In the genomic region with DNA sequence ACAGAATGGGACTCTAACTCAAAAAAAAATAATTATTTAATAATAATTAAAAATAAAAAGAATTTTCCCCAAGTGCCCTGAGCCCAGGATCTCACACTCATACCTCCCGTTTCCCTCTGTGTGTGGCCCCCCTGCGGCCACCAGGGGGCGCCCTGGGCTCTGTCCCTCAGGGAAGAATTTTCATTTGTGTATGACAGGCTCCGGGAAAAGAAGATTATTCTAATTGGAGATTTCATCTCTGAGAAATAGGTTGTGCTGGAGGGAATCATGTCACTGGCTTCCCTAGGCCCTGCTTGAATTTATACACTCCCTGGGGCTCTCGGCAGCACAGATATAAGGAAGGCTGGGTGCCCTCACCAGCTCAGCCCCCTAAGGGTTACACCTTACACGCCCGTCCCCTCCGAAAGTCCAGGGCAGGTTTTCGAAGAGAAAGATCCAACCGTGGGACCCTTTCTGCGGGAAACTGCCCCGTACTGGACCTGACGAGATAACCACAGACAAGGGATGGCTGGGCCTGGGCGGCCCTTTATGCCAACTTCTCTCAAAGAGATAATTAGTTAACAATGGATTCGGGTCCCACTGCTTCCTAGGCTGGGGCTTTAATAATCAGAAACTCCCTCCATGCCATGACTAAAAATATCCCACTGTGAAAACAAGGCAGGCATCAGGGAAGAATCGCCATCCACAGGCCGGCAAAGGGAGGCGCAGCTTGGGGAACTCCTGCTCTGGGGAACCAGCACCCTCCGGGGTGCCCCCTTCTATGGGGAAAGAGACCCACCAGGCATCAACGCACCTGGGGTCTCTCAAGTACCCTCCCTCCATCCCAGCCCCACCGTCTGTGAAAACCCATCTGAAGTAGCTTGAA, we compare ENCODE assay signal across 8 cellular contexts.
A peak's percentile ranks its signal among the peaks of the same experiment; 100 is the strongest.
DNase-seq lines count a peak whose midpoint lies in the region; ATAC-seq and TF ChIP-seq lines count a peak whose summit lies in the region.

No MANE protein-coding gene starts in this region.

- H3K9me3 ChIP-seq in OCI-LY1 (ENCODE audit: low read length) = no peaks in the 10 kb centered on the region

- peak overlapping the region; percentile 47 to 83 (median 58) for H3K27ac Mint-ChIP-seq in naive B cell

- no peaks in the 10 kb centered on the region for H3K27me3 ChIP-seq in OCI-LY1 (ENCODE audit: insufficient read depth, low read length)

- peaks cover 6 to 18% (median 13%) of the 10 kb centered on the region in 3 donors for H3K4me1 Mint-ChIP-seq in naive B cell

- peak overlapping the region; percentile 60 for H3K4me2 ChIP-seq in OCI-LY1 (ENCODE audit: low read length)

- no peaks in the 10 kb centered on the region for H4K20me1 ChIP-seq in OCI-LY1 (ENCODE audit: insufficient read depth, low read length)

- peak overlapping the region; percentile 34; the same call in 1 of the 2 replicates for H3K9ac ChIP-seq in OCI-LY1 (ENCODE audit: low read length)

- no peaks in the 10 kb centered on the region for H3K79me2 ChIP-seq in OCI-LY1 (ENCODE audit: insufficient read depth, low read length)

- H3K4me3 Mint-ChIP-seq in naive B cell = peak overlapping the region in 1 of 8 donors; percentile 62

- DNase-seq in COLO668 (lab: John Stamatoyannopoulos, UW; ENCODE audit: unreplicated experiment) (peak; percentile 81), HT-29 (ENCODE audit: low spot score) (peak; percentile 70), activated T-cell treated with anti-CD3 and anti-CD28 coated beads for 24 hours (ENCODE audit: low read depth) (peak; percentile 56), epithelial cell of proximal tubule (ENCODE audit: low read depth) (no peak), naive B cell (peak; percentile 64)
- peak; percentile 85 for DNase-seq in stimulated activated CD8-positive, alpha-beta memory T cell treated with anti-CD3 and anti-CD28 coated beads, Interleukin-4, amount 100 ng/mL, for 48 hours

- H3K27me3 Mint-ChIP-seq in naive B cell = no peaks in the 10 kb centered on the region

- H3K9me3 Mint-ChIP-seq in naive B cell = no peaks in the 10 kb centered on the region

- H3K36me3 ChIP-seq in OCI-LY1 (ENCODE audit: insufficient read depth, low read length) = no peaks in the 10 kb centered on the region

- H3K4me1 ChIP-seq in OCI-LY1 (ENCODE audit: insufficient read depth, low read length, severe bottlenecking) = peaks cover 12% of the 10 kb centered on the region

- H3K9me2 ChIP-seq in OCI-LY1 (ENCODE audit: low read depth, low read length) = no peaks in the 10 kb centered on the region

- no peak overlapping the region for H2AFZ ChIP-seq in OCI-LY1 (ENCODE audit: low read length)

- H3K27ac ChIP-seq in OCI-LY1 (ENCODE audit: low read depth, low read length, poor library complexity, severe bottlenecking) = no peak overlapping the region

- TF ChIP-seq CTCF in OCI-LY1 (IDR thresholded peaks at IDR 0.05; ENCODE audit: low read length) = peak; percentile 95
- peak; percentile 97 for TF ChIP-seq CTCF in epithelial cell of proximal tubule (conservative IDR thresholded peaks at IDR 0.05; ENCODE audit: low read depth, low read length)

- H3F3A ChIP-seq in OCI-LY1 (ENCODE audit: insufficient read depth, low read length) = no peaks in the 10 kb centered on the region

- H3K4me3 ChIP-seq in OCI-LY1 (ENCODE audit: low read depth, low read length, poor library complexity, severe bottlenecking) (peak overlapping the region; percentile 39), epithelial cell of proximal tubule (ENCODE audit: low read depth, low read length) (peak overlapping the region; percentile 25)

- peaks cover 0 to 6% of the 10 kb centered on the region in 2 donors for H3K36me3 Mint-ChIP-seq in naive B cell

- ATAC-seq in naive B cell (ENCODE audit: low read depth in 2 of 2) (peak; percentile 86 to 91), HG03521 (IDR thresholded peaks at IDR 0.05; ENCODE audit: unreplicated experiment) (no peak)
